9 cellular contexts compared by ENCODE assay signal in genomic region chrX:74423289-74423985, GRCh38. TPM values are rescaled to one million over a fixed set of nuclear protein-coding genes. Genes with fewer than 3 reads are reported as not detected.
DNase-seq lines count a peak whose midpoint lies in the region; ATAC-seq and TF ChIP-seq lines count a peak whose summit lies in the region.
"Had no signal": no experiment of that assay in that cellular context is flagged by ENCODE, and none has a peak within 500 bp of the region (broad histone marks: within the 10 kb centered on the region; RNA-seq: fewer than 3 reads in every experiment).

No MANE protein-coding gene starts in this region.

- no peak for ATAC-seq in heart left ventricle
- ATAC-seq in right cardiac atrium: no peak
- no peak for ATAC-seq in HG03521 (IDR thresholded peaks at IDR 0.05; ENCODE audit: unreplicated experiment)
- no peak for ATAC-seq in GM18858 (IDR thresholded peaks at IDR 0.05; ENCODE audit: unreplicated experiment)

- no peak for TF ChIP-seq POLR2A in heart left ventricle (IDR thresholded peaks at IDR 0.05)

- intact Hi-C loops in heart left ventricle (cut with DNase I) (loop anchor here in 4 of 10 donors (5.0 to 10.0 kb wide), 3 partner anchors 111 to 131 kb away; no protein-coding TSS in a partner anchor), right cardiac atrium (cut with DNase I) (no loop called here)

- H3K9me3 Mint-ChIP-seq in endothelial cell (ENCODE audit: unreplicated experiment) (no peaks in the 10 kb centered on the region), nephron (no peaks in the 10 kb centered on the region), type B pancreatic cell (no peaks in the 10 kb centered on the region)

- DNase-seq in heart left ventricle: no peak
- no peak for DNase-seq in right cardiac atrium
- no peak for DNase-seq in endothelial cell (ENCODE audit: low spot score)
- DNase-seq in type B pancreatic cell (ENCODE audit: extremely low spot score, unreplicated experiment): no peak
- DNase-seq in NOMO-1 treated with dmso at 0.1 percent for 144 hours (lab: John Stamatoyannopoulos, UW; ENCODE audit: unreplicated experiment): no peak
- DNase-seq: AML-193 had no signal

- H3K36me3 ChIP-seq in heart left ventricle: no peaks in the 10 kb centered on the region

- TF ChIP-seq CTCF in heart left ventricle (IDR thresholded peaks at IDR 0.05) (no peak), endothelial cell (IDR thresholded peaks at IDR 0.05; ENCODE audit: unreplicated experiment) (no peak), nephron (IDR thresholded peaks at IDR 0.05; ENCODE audit: unreplicated experiment in 3 of 3) (no peak), type B pancreatic cell (conservative IDR thresholded peaks at IDR 0.05) (no peak)

- H3K4me1 Mint-ChIP-seq in endothelial cell (ENCODE audit: unreplicated experiment) (peaks cover 3% of the 10 kb centered on the region), nephron (peaks cover 45% of the 10 kb centered on the region), type B pancreatic cell (ENCODE audit: unreplicated experiment) (peaks cover 12% of the 10 kb centered on the region)

- H3K27ac Mint-ChIP-seq in endothelial cell (ENCODE audit: unreplicated experiment): no peak overlapping the region
- H3K27ac Mint-ChIP-seq in nephron: peak overlapping the region; percentile 86 to 96 (median 94)
- H3K27ac Mint-ChIP-seq in type B pancreatic cell: no peak overlapping the region

- H3K4me3 Mint-ChIP-seq in endothelial cell (ENCODE audit: unreplicated experiment): peak overlapping the region; percentile 81
- peak overlapping the region; percentile 92 to 94 (median 93) for H3K4me3 Mint-ChIP-seq in nephron
- H3K4me3 Mint-ChIP-seq in type B pancreatic cell: peak overlapping the region; percentile 87

- H3K27me3 ChIP-seq in heart left ventricle: peaks cover 0 to 42% (median 0%) of the 10 kb centered on the region in 9 donors
- H3K27me3 ChIP-seq in right cardiac atrium (ENCODE audit: control insufficient read depth, insufficient read depth): no peaks in the 10 kb centered on the region

- H3K27ac ChIP-seq in heart left ventricle (peak overlapping the region in 8 of 12 donors; percentile 46 to 97 (median 59)), right cardiac atrium (ENCODE audit: low read length) (no peak overlapping the region)

- peaks cover 0 to 8% (median 0%) of the 10 kb centered on the region in 12 donors for H3K4me1 ChIP-seq in heart left ventricle
- peaks cover 3% of the 10 kb centered on the region for H3K4me1 ChIP-seq in right cardiac atrium (ENCODE audit: control insufficient read depth, insufficient read depth, low read length)

- no peaks in the 10 kb centered on the region for H3K36me3 Mint-ChIP-seq in endothelial cell (ENCODE audit: low read depth, unreplicated experiment)
- no peaks in the 10 kb centered on the region for H3K36me3 Mint-ChIP-seq in nephron (ENCODE audit: low read depth)
- no peaks in the 10 kb centered on the region for H3K36me3 Mint-ChIP-seq in type B pancreatic cell

- H3K27me3 Mint-ChIP-seq in endothelial cell (ENCODE audit: unreplicated experiment) (no peaks in the 10 kb centered on the region), nephron (ENCODE audit: low read depth) (no peaks in the 10 kb centered on the region), type B pancreatic cell (peaks cover 3% of the 10 kb centered on the region)

- peak overlapping the region in 8 of 12 donors; percentile 56 to 78 (median 62) for H3K4me3 ChIP-seq in heart left ventricle
- no peak overlapping the region for H3K4me3 ChIP-seq in right cardiac atrium (ENCODE audit: low read length)

- H3K9me3 ChIP-seq in heart left ventricle: no peaks in the 10 kb centered on the region
- H3K9me3 ChIP-seq in right cardiac atrium (ENCODE audit: control insufficient read depth, low read length): no peaks in the 10 kb centered on the region

- 70 to 81% (median 75%) methylated on average over 5 to 6 of the region's 6 CpGs for WGBS in heart left ventricle, 4 donors
- WGBS in right cardiac atrium: 62% methylated on average over 6 of the region's 6 CpGs

RNA-seq across cellular contexts. Expression of gene SLC16A2, which starts 2.1 kb away (rescaled TPM):
- total RNA-seq in heart left ventricle (10 to 100 TPM in 2 of 9 donors, 1 to 10 TPM in 7; 4.7 to 12.1 (median 7.2) TPM), right cardiac atrium (10 to 100 TPM; 11.5 to 17.7 (median 12.9) TPM), endothelial cell (ENCODE audit: unreplicated experiment) (32.4 TPM), type B pancreatic cell (ENCODE audit: low replicate concordance) (10.0 and 17.0 TPM in 2 replicates)
- polyA plus RNA-seq in heart left ventricle (1 to 10 TPM; 2.2 to 7.7 TPM), right cardiac atrium (6.8 TPM)

Comparison
In these comparisons a context has a peak if more than half of its experiments do, and no peak if none do; other contexts are left out.
1. H3K27ac Mint-ChIP-seq: peak in nephron (3 of 3); none in endothelial cell (single experiment) and type B pancreatic cell (single experiment).
2. Peak in every context shown above with its lines, with median percentiles within 50 percentile points of each other: H3K4me3 Mint-ChIP-seq.